In genomic region chr7:98463837-98464557, GRCh38 we compare ENCODE assay signal across 20 cellular contexts.
"Had no signal": no experiment of that assay in that cellular context is flagged by ENCODE, and none has a peak within 500 bp of the region (broad histone marks: within the 10 kb centered on the region; RNA-seq: fewer than 3 reads in every experiment).

No MANE protein-coding gene starts in this region.

- H3K27me3 ChIP-seq: colonic mucosa, foreskin keratinocyte had no signal

- FAIRE-seq: endometrium, frontal cortex, islet of Langerhans, keratinocyte had no signal

- H3K27ac ChIP-seq: colonic mucosa, epithelial cell of prostate, esophagus muscularis mucosa, foreskin keratinocyte, gastroesophageal sphincter, heart right ventricle, left lung, lower lobe of right lung had no signal

- H3K9me3 ChIP-seq: colonic mucosa, lower lobe of right lung had no signal

- DNase-seq: colonic mucosa; cortex of kidney; effector CD8-positive, alpha-beta T cell; effector memory CD8-positive, alpha-beta T cell; endodermal cell; erythroblast; foreskin keratinocyte; heart right ventricle; left cardiac atrium; left lung; left ventricle myocardium superior; lower lobe of right lung; mesenchymal stem cell had no signal

- H3K4me1 ChIP-seq: colonic mucosa, esophagus muscularis mucosa, foreskin keratinocyte, gastroesophageal sphincter, heart right ventricle, left lung, lower lobe of right lung had no signal

- ATAC-seq: effector memory CD8-positive, alpha-beta T cell; foreskin keratinocyte; gastroesophageal sphincter; heart right ventricle; left lung; lower lobe of right lung had no signal

- H3K4me3 ChIP-seq: colonic mucosa, esophagus muscularis mucosa, gastroesophageal sphincter, heart right ventricle, left lung, lower lobe of right lung had no signal

- H3K36me3 ChIP-seq: colonic mucosa, esophagus muscularis mucosa, gastroesophageal sphincter, heart right ventricle, left lung, lower lobe of right lung had no signal
